In the genomic region with DNA sequence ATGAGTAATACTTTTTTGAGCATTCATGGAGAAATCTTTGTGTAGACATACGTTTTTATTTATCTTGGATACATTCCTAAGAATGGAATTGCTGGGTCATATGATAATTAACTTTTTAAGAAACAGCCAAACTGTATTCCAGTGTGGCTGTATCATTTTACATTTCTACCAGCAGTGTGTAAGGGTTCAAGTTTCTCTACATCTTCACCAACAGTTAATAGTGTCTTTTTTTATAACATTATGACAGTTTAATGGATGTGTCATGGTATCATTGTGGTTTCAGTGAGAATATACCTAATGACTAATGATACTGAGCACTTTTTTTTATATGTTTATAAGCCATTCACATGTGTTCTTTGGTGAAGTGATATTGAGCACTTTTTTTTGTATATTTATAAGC, we compare ENCODE assay signal across 10 cellular contexts. TPM values are rescaled to one million over a fixed set of nuclear protein-coding genes. Genes with fewer than 3 reads are reported as not detected.
DNase-seq lines count a peak whose midpoint lies in the region; ATAC-seq and TF ChIP-seq lines count a peak whose summit lies in the region.
"Had no signal": no experiment of that assay in that cellular context is flagged by ENCODE, and none has a peak within 500 bp of the region (broad histone marks: within the 10 kb centered on the region; RNA-seq: fewer than 3 reads in every experiment).

No MANE protein-coding gene starts in this region.

- peaks cover 66% of the 10 kb centered on the region for H3K79me2 ChIP-seq in fibroblast of lung (ENCODE audit: control insufficient read depth, insufficient read depth, low read length)

- H3K9ac ChIP-seq in fibroblast of lung (ENCODE audit: insufficient read depth, low read length), result no peak overlapping the region

- no peak overlapping the region for H3K4me3 ChIP-seq in fibroblast of lung (replicated peaks in 1 of 4; ENCODE audit: control extremely low read depth in 1 of 4, insufficient read depth in 1 of 4, low read depth in 3 of 4, low read length in 4 of 4)
- H3K4me3 ChIP-seq: lung had no signal

- CTCF ChIA-PET in RWPE1 (lab: Yijun Ruan, JAX), result interaction anchor here (0.7 to 1.0 kb wide), 2 partner anchors 42 to 44 kb away, joined by 3 read pairs; no protein-coding TSS in a partner anchor

- peaks cover 3% of the 10 kb centered on the region for H3K4me1 ChIP-seq in fibroblast of lung (ENCODE audit: control insufficient read depth, extremely low read depth, insufficient read depth, low read length)

- H3K36me3 ChIP-seq in fibroblast of lung (ENCODE audit: control insufficient read depth, insufficient read depth, low read length), result no peaks in the 10 kb centered on the region

- POLR2A ChIA-PET in RWPE1 (lab: Yijun Ruan, JAX; ENCODE audit: low non-redundant PET), result no interaction called here

- DNase-seq in A172 (ENCODE audit: low spot score) (peak; percentile 40), GM04503 (ENCODE audit: low read depth) (peak; percentile 25), RWPE1 (ENCODE audit: low spot score) (peak; percentile 60), fibroblast of lung (ENCODE audit: low read depth in 2 of 2) (peak; percentile 83), HuH-7 (ENCODE audit: low spot score) (no peak)
- DNase-seq in stimulated activated CD8-positive, alpha-beta memory T cell treated with anti-CD3 and anti-CD28 coated beads, Interleukin-4, amount 100 ng/mL, for 48 hours, result no peak
- DNase-seq: T-helper 1 cell had no signal

- ATAC-seq in GM19463 (IDR thresholded peaks at IDR 0.05; ENCODE audit: unreplicated experiment) (no peak), GM21447 (IDR thresholded peaks at IDR 0.05; ENCODE audit: unreplicated experiment) (no peak)

- TF ChIP-seq CTCF in RWPE1 (conservative IDR thresholded peaks at IDR 0.05; ENCODE audit: low read depth), result no peak
- TF ChIP-seq CTCF in fibroblast of lung (conservative IDR thresholded peaks at IDR 0.05 in 1 of 2, IDR thresholded peaks at IDR 0.05 in 1 of 2; ENCODE audit: low read depth in 1 of 2, low read length in 2 of 2), result no peak

- H3K4me2 ChIP-seq in fibroblast of lung (ENCODE audit: extremely low read depth, insufficient read depth, low read length), result no peak overlapping the region

- H3K9me3 ChIP-seq in fibroblast of lung (ENCODE audit: control insufficient read depth, insufficient read depth, low read depth, low read length), result no peaks in the 10 kb centered on the region

- H2AFZ ChIP-seq in fibroblast of lung (ENCODE audit: low read length), result no peak overlapping the region

- H3K27ac ChIP-seq in RWPE1 (no peak overlapping the region), fibroblast of lung (ENCODE audit: insufficient read depth, low read length) (no peak overlapping the region)

- H3K27me3 ChIP-seq in fibroblast of lung (ENCODE audit: control insufficient read depth, insufficient read depth, low read length), result no peaks in the 10 kb centered on the region

- no peaks in the 10 kb centered on the region for H4K20me1 ChIP-seq in fibroblast of lung (ENCODE audit: control insufficient read depth, extremely low read depth, insufficient read depth, low read length)

RNA-seq across cellular contexts. Expression of a gene that starts 52.4 kb away (rescaled TPM):
- 12.3 and 12.9 TPM in 2 replicates for total RNA-seq in A172 (2014; rRNA removed; shearing (Covaris generic))
- total RNA-seq in fibroblast of lung, result 26.5 and 34.2 TPM in 2 replicates
- polyA plus RNA-seq in fibroblast of lung, result 24.6 and 30.8 TPM in 2 replicates
- polyA plus RNA-seq in fibroblast of lung (2012), result 12.5 and 15.5 TPM in 2 replicates
- 26.6 and 28.5 TPM in 2 replicates for polyA minus RNA-seq in fibroblast of lung (ENCODE audit: low replicate concordance)

Comparison
In these comparisons a context has a peak if more than half of its experiments do, and no peak if none do; other contexts are left out.
1. DNase-seq: peak in A172 (single experiment), GM04503 (single experiment), RWPE1 (single experiment) and fibroblast of lung (2 of 2); none in stimulated activated CD8-positive, alpha-beta memory T cell treated with anti-CD3 and anti-CD28 coated beads, Interleukin-4, amount 100 ng/mL, for 48 hours (single experiment) and HuH-7 (single experiment).